In the genomic region with DNA sequence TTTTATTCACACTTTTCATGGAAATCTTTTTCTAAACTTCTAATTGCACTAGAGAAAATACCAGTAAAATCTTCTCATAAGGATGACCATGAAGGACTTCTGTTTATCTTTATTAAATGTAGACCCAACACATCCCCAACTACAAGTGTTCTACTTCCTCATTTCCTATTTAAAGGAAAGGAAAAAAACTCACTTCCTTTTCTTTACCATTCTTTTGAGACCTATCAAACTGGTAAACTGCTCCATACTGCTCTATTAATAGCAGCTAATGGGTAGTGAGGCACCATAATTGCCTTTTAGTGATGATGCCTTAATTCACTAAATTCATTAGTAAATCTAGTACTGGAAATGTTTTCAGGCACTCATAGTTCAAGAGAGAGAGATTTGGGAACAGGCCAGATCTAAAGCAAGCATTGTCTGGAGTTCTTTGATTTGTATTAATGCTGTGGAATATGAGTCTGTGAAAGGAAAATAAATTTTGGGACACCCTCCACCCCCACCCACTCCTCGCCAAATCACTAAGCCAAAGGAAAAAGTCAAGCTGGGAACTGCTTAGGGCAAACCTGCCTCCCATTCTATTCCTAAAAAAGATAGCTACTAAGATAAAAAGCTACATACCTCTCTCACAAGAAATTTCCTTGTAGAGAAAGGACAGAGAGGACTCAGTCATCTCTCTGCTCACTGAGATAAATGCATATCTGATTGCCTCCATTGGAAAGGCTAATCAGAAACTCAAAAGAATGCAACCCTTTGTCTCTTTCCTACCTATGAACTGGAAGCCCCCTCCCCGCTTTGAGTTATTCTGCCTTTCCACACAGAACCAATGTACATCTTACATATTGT, we compare ENCODE assay signal across 1 cellular context.
TF ChIP-seq lines count a peak whose summit lies in the region.

No MANE protein-coding gene starts in this region.

TF ChIP-seq in SK-N-SH treated with all-trans-retinoic acid at 6 μM for 48 hours, 23 proteins besides CTCF, POLR2A, EP300 and RAD21 (continued from another document):
- no peak for TF ChIP-seq OSR1 (CRISPR knock-in tag; IDR thresholded peaks at IDR 0.05)
- TF ChIP-seq CSDC2 (CRISPR knock-in tag; IDR thresholded peaks at IDR 0.05), result 0 out of 2 replicates have a peak, but pooled peaks have one; percentile 38
- TF ChIP-seq ZNF565 (CRISPR knock-in tag; conservative IDR thresholded peaks at IDR 0.05; ENCODE audit: low read depth), result no peak
